ENCODE assay signal across 8 cellular contexts in the genomic region with DNA sequence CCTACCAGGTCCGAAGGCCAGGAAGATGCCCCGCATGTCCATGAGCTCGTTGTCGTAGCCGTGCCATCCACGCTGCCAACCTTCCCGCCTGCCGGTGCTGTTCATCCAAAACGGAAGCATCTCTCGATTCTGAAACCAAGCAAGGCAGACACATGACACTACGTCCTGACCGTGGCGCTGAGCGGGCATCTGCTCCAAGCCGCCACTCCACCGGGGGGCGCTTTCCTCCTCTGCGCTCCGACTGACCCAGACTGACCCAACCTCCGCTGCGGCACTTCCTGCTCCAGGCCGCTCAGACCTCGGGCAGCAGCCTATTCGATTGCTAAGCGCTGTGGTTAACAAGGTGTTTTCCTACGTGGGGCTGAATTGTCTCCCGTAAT.
A peak's percentile ranks its signal among the peaks of the same experiment; 100 is the strongest.
DNase-seq lines count a peak whose midpoint lies in the region; ATAC-seq and FAIRE-seq lines count a peak whose summit lies in the region.

No MANE protein-coding gene starts in this region.

- peak overlapping the region; percentile 49 for H3K4me3 Mint-ChIP-seq in activated T-cell treated with anti-CD3 and anti-CD28 coated beads, Interleukin-2, amount 50 U/mL, for 4 hours

- H3K27ac ChIP-seq in skeletal muscle tissue (ENCODE audit: low read depth, low read length): no peak overlapping the region

- no peaks in the 10 kb centered on the region for H3K36me3 Mint-ChIP-seq in activated T-cell treated with anti-CD3 and anti-CD28 coated beads, Interleukin-2, amount 50 U/mL, for 4 hours (ENCODE audit: insufficient read depth)

- H3K9me3 ChIP-seq in skeletal muscle tissue (ENCODE audit: control insufficient read depth in 3 of 3, low read length in 3 of 3): no peaks in the 10 kb centered on the region

- no peaks in the 10 kb centered on the region for H3K9me3 Mint-ChIP-seq in activated T-cell treated with anti-CD3 and anti-CD28 coated beads, Interleukin-2, amount 50 U/mL, for 4 hours

- no peaks in the 10 kb centered on the region for H3K4me1 Mint-ChIP-seq in activated T-cell treated with anti-CD3 and anti-CD28 coated beads, Interleukin-2, amount 50 U/mL, for 4 hours (ENCODE audit: low read depth)

- FAIRE-seq in urothelium cell line (lab: Jason Lieb, UNC): no peak

- peaks cover 2 to 8% (median 4%) of the 10 kb centered on the region in 3 donors for H3K4me1 ChIP-seq in skeletal muscle tissue (ENCODE audit: control insufficient read depth in 3 of 3, insufficient read depth in 3 of 3, low read length in 3 of 3)

- peaks cover 11% of the 10 kb centered on the region for H3K27me3 Mint-ChIP-seq in activated T-cell treated with anti-CD3 and anti-CD28 coated beads, Interleukin-2, amount 50 U/mL, for 4 hours (ENCODE audit: low read depth)

- peak overlapping the region; percentile 65 to 69 (median 66) for H3K4me3 ChIP-seq in skeletal muscle tissue (ENCODE audit: low read length in 3 of 3)

- peak overlapping the region in 1 of 3 donors; percentile 16 for H3K9ac ChIP-seq in skeletal muscle tissue (ENCODE audit: low read depth in 1 of 3, low read length in 3 of 3)

- DNase-seq in AG20443 (ENCODE audit: low spot score): peak; percentile 40
- DNase-seq in activated T-cell treated with anti-CD3 and anti-CD28 coated beads, Interleukin-2, amount 50 U/mL, for 4 hours: no peak
- peak; percentile 53 for DNase-seq in iPS DF 4.7 (ENCODE audit: extremely low read depth, low spot score)
- no peak for DNase-seq in GDM1 (lab: John Stamatoyannopoulos, UW)
- DNase-seq in urothelium cell line (ENCODE audit: low spot score): no peak
- no peak for DNase-seq in stimulated activated naive CD4-positive, alpha-beta T cell (lab: John Stamatoyannopoulos, UW)

- ATAC-seq in GM19455 (IDR thresholded peaks at IDR 0.05; ENCODE audit: unreplicated experiment): peak; percentile 58
- ATAC-seq in activated T-cell treated with anti-CD3 and anti-CD28 coated beads, Interleukin-2, amount 50 U/mL, for 4 hours: peak; percentile 9 to 43

- peaks cover 0 to 12% (median 3%) of the 10 kb centered on the region in 3 donors for H3K27me3 ChIP-seq in skeletal muscle tissue (ENCODE audit: control insufficient read depth in 3 of 3, insufficient read depth in 3 of 3, low read length in 3 of 3)

- H3K36me3 ChIP-seq in skeletal muscle tissue (ENCODE audit: control insufficient read depth in 3 of 3, insufficient read depth in 3 of 3, low read length in 3 of 3): no peaks in the 10 kb centered on the region

Comparison
In these comparisons a context has a peak if more than half of its experiments do, and no peak if none do; other contexts are left out.
1. DNase-seq: peak in AG20443 (single experiment) and iPS DF 4.7 (single experiment); none in activated T-cell treated with anti-CD3 and anti-CD28 coated beads, Interleukin-2, amount 50 U/mL, for 4 hours (single experiment), GDM1 (single experiment), urothelium cell line (single experiment) and stimulated activated naive CD4-positive, alpha-beta T cell (0 of 6).